ENCODE assay signal across 9 cellular contexts in genomic region chr22:42644422-42645340, GRCh38. TPM values are rescaled to one million over a fixed set of nuclear protein-coding genes. Genes with fewer than 3 reads are reported as not detected.
DNase-seq lines count a peak whose midpoint lies in the region; ATAC-seq and TF ChIP-seq lines count a peak whose summit lies in the region.
"Had no signal": no experiment of that assay in that cellular context is flagged by ENCODE, and none has a peak within 500 bp of the region (broad histone marks: within the 10 kb centered on the region; RNA-seq: fewer than 3 reads in every experiment).

No MANE protein-coding gene starts in this region.

- H3K27me3 ChIP-seq in tibial artery, result no peaks in the 10 kb centered on the region

- peak overlapping the region in 3 of 4 donors; percentile 17 to 68 (median 64) for H3K4me3 Mint-ChIP-seq in IgD-negative memory B cell

- H3K27ac Mint-ChIP-seq in IgD-negative memory B cell, result peak overlapping the region in 1 of 3 donors; percentile 59

- ATAC-seq in HG03196 (IDR thresholded peaks at IDR 0.05; ENCODE audit: unreplicated experiment) (no peak), HG02642 (IDR thresholded peaks at IDR 0.05; ENCODE audit: poor library complexity, unreplicated experiment) (no peak)

- intact Hi-C loops in tibial artery (cut with DNase I; ENCODE audit: low total_unique reads), result no loop called here

- H3K36me3 Mint-ChIP-seq in IgD-negative memory B cell, result peaks cover 3% of the 10 kb centered on the region

- H3K4me1 ChIP-seq in tibial artery, result peaks cover 18 to 90% (median 74%) of the 10 kb centered on the region in 4 donors

- H3K4me3 ChIP-seq in tibial artery, result peak overlapping the region; percentile 99

- H3K27ac ChIP-seq in tibial artery, result peak overlapping the region; percentile 99 to 100

- no peaks in the 10 kb centered on the region for H3K27me3 Mint-ChIP-seq in IgD-negative memory B cell

- H3K9me3 Mint-ChIP-seq in IgD-negative memory B cell, result no peaks in the 10 kb centered on the region

- H3K36me3 ChIP-seq in tibial artery, result no peaks in the 10 kb centered on the region

- TF ChIP-seq CTCF in tibial artery (IDR thresholded peaks at IDR 0.05), result no peak

- DNase-seq in cerebellar cortex (ENCODE audit: low spot score), result peak; percentile 32
- peak; percentile 61 to 86 for DNase-seq in lung microvascular endothelial cell (ENCODE audit: low read depth in 2 of 2)
- peak; percentile 70 to 88 for DNase-seq in tibial artery
- no peak for DNase-seq in activated effector memory CD4-positive, alpha-beta T cell treated with anti-CD3 and anti-CD28 coated beads, Interleukin-2, amount 50 U/mL, for 16 hours
- DNase-seq: kidney glomerular epithelial cell, NCI-H1694 treated with DMSO at 0.1 percent for 48 hours had no signal

- H3K9me3 ChIP-seq in tibial artery, result no peaks in the 10 kb centered on the region

- H3K4me1 Mint-ChIP-seq in IgD-negative memory B cell, result peaks cover 24 to 39% (median 32%) of the 10 kb centered on the region in 3 donors

RNA-seq across cellular contexts. Expression of gene ATP5MGL, which starts 4.3 kb away (rescaled TPM):
- 0.51 TPM for polyA plus RNA-seq in IgD-negative memory B cell
- total RNA-seq in lung microvascular endothelial cell, result 0.22 and 0.60 TPM in 2 replicates

RNA-seq across cellular contexts. Expression of gene CYB5R3, which starts 4.5 kb away (rescaled TPM):
- 138 TPM for polyA plus RNA-seq in IgD-negative memory B cell
- 99.0 and 129 TPM in 2 replicates for total RNA-seq in lung microvascular endothelial cell

RNA-seq across cellular contexts. Expression of gene POLDIP3, which starts 30.0 kb away (rescaled TPM):
- 78.2 TPM for polyA plus RNA-seq in IgD-negative memory B cell
- total RNA-seq in lung microvascular endothelial cell, result 18.7 and 20.6 TPM in 2 replicates
